In the genomic region with DNA sequence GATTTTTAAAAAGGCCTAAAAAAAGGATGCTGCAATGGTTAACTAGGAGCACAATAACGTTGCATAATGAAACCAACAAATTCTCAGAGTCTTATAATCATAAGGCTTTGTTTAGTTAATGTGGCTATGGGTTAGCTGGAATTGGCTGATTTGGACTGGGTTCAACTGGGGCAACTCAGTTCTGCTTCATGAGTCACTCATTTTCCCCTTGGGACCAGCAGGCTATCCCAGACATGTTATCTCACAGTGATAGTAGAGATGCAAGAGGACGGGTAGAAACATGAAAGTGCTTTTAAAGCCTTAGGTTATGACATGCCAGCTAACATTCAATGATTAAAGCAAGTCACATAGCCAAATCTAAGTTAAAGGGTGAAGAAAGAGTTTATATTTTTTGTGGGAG, we compare ENCODE assay signal across 18 cellular contexts.
DNase-seq lines count a peak whose midpoint lies in the region; ATAC-seq and TF ChIP-seq lines count a peak whose summit lies in the region.
"Had no signal": no experiment of that assay in that cellular context is flagged by ENCODE, and none has a peak within 500 bp of the region (broad histone marks: within the 10 kb centered on the region; RNA-seq: fewer than 3 reads in every experiment).

No MANE protein-coding gene starts in this region.

- ATAC-seq in thoracic aorta (ENCODE audit: insufficient number of reproducible peaks, low FRiP score, low read depth), result peak; percentile 52
- ATAC-seq: A549, left lobe of liver, Panc1 had no signal

- no peak for TF ChIP-seq POLR2A in breast epithelium (IDR thresholded peaks at IDR 0.05)

- intact Hi-C loops in MCF 10A (cut with micrococcal nuclease) (no loop called here), breast epithelium (cut with DNase I; ENCODE audit: low total_unique reads) (no loop called here)

- POLR2A ChIA-PET in MCF 10A (lab: Yijun Ruan, JAX), result no interaction called here
- POLR2A ChIA-PET in RWPE1 (lab: Yijun Ruan, JAX; ENCODE audit: low non-redundant PET), result no interaction called here

- CTCF ChIA-PET in MCF 10A (lab: Yijun Ruan, JAX) (no interaction called here), RWPE1 (lab: Yijun Ruan, JAX) (no interaction called here)

- H3K27ac ChIP-seq in breast epithelium (no peak overlapping the region), RWPE1 (no peak overlapping the region), thoracic aorta (peak overlapping the region; percentile 66 to 77), SJCRH30 (no peak overlapping the region)
- H3K27ac ChIP-seq: A549 had no signal

- H3K27me3 ChIP-seq in breast epithelium, result no peaks in the 10 kb centered on the region
- H3K27me3 ChIP-seq in thoracic aorta (replicated peaks; ENCODE audit: insufficient read depth), result no peaks in the 10 kb centered on the region
- no peaks in the 10 kb centered on the region for H3K27me3 ChIP-seq in SJCRH30

- no peak overlapping the region for H3K4me3 Mint-ChIP-seq in MCF 10A (ENCODE audit: unreplicated experiment)
- H3K4me3 Mint-ChIP-seq: activated naive CD4-positive, alpha-beta T cell treated with anti-CD3 and anti-CD28 coated beads, Interleukin-2, amount 50 U/mL, for 24 hours had no signal

- H3K27ac Mint-ChIP-seq in MCF 10A (ENCODE audit: low read depth, unreplicated experiment), result no peak overlapping the region
- H3K27ac Mint-ChIP-seq: activated naive CD4-positive, alpha-beta T cell treated with anti-CD3 and anti-CD28 coated beads, Interleukin-2, amount 50 U/mL, for 24 hours had no signal

- H3K4me3 ChIP-seq in breast epithelium, result no peak overlapping the region
- H3K4me3 ChIP-seq in fibroblast of mammary gland (ENCODE audit: control insufficient read depth, low read depth, low read length), result no peak overlapping the region
- no peak overlapping the region for H3K4me3 ChIP-seq in thoracic aorta
- H3K4me3 ChIP-seq in SJCRH30, result no peak overlapping the region
- H3K4me3 ChIP-seq: A549 had no signal

- TF ChIP-seq CTCF in MCF 10A (IDR thresholded peaks at IDR 0.05; ENCODE audit: unreplicated experiment), result no peak
- no peak for TF ChIP-seq CTCF in breast epithelium (IDR thresholded peaks at IDR 0.05)
- TF ChIP-seq CTCF in RWPE1 (conservative IDR thresholded peaks at IDR 0.05; ENCODE audit: low read depth), result no peak
- no peak for TF ChIP-seq CTCF in fibroblast of mammary gland (conservative IDR thresholded peaks at IDR 0.05; ENCODE audit: control insufficient read depth, insufficient read depth, low read depth, low read length)
- TF ChIP-seq CTCF in thoracic aorta (IDR thresholded peaks at IDR 0.05), result no peak

- peaks cover 10% of the 10 kb centered on the region for H3K9me3 Mint-ChIP-seq in MCF 10A (ENCODE audit: unreplicated experiment)
- H3K9me3 Mint-ChIP-seq: activated naive CD4-positive, alpha-beta T cell treated with anti-CD3 and anti-CD28 coated beads, Interleukin-2, amount 50 U/mL, for 24 hours had no signal

- DNase-seq in MCF 10A (ENCODE audit: unreplicated experiment), result peak; percentile 58
- DNase-seq in breast epithelium (ENCODE audit: low spot score in 2 of 2), result no peak
- DNase-seq in RWPE1 (ENCODE audit: low spot score), result peak; percentile 3
- DNase-seq in fibroblast of mammary gland (ENCODE audit: low read depth), result peak; percentile 81
- no peak for DNase-seq in thoracic aorta (ENCODE audit: low spot score)
- no peak for DNase-seq in stimulated activated naive CD4-positive, alpha-beta T cell (lab: John Stamatoyannopoulos, UW)
- no peak for DNase-seq in SJCRH30
- DNase-seq in D341Med (ENCODE audit: low spot score), result no peak
- DNase-seq: activated CD8-positive, alpha-beta memory T cell treated with anti-CD3 and anti-CD28 coated beads, Interleukin-2, amount 50 U/mL, for 4 hours; HCEC 1CT; hypothalamus; KBM-7; NCI-H526; stimulated activated CD4-positive, alpha-beta T cell treated with anti-CD3 and anti-CD28 coated beads, Interleukin-2, amount 100 ng/mL, for 48 hours had no signal

- H3K27me3 Mint-ChIP-seq in MCF 10A (ENCODE audit: insufficient read depth, unreplicated experiment), result no peaks in the 10 kb centered on the region
- H3K27me3 Mint-ChIP-seq: activated naive CD4-positive, alpha-beta T cell treated with anti-CD3 and anti-CD28 coated beads, Interleukin-2, amount 50 U/mL, for 24 hours had no signal

- no peaks in the 10 kb centered on the region for H3K4me1 ChIP-seq in breast epithelium
- H3K4me1 ChIP-seq in thoracic aorta (ENCODE audit: control insufficient read depth in 1 of 2, low read depth in 2 of 2), result peaks cover 13 to 42% of the 10 kb centered on the region in 2 donors
- H3K4me1 ChIP-seq in SJCRH30, result no peaks in the 10 kb centered on the region
- H3K4me1 ChIP-seq: A549 had no signal

- BruUV-seq in MCF 10A (replicated peaks; lab: Mats Ljungman, UMichigan), result no TSS peak

- no peaks in the 10 kb centered on the region for H3K9me3 ChIP-seq in breast epithelium
- H3K9me3 ChIP-seq in thoracic aorta, result no peaks in the 10 kb centered on the region
- H3K9me3 ChIP-seq in SJCRH30 (replicated peaks), result no peaks in the 10 kb centered on the region; the same call in 1 of the 2 replicates
- H3K9me3 ChIP-seq: A549 had no signal

- no peaks in the 10 kb centered on the region for H3K36me3 Mint-ChIP-seq in MCF 10A (ENCODE audit: insufficient read depth, unreplicated experiment)
- H3K36me3 Mint-ChIP-seq: activated naive CD4-positive, alpha-beta T cell treated with anti-CD3 and anti-CD28 coated beads, Interleukin-2, amount 50 U/mL, for 24 hours had no signal

- no peaks in the 10 kb centered on the region for H3K36me3 ChIP-seq in breast epithelium
- H3K36me3 ChIP-seq in thoracic aorta, result no peaks in the 10 kb centered on the region
- no peaks in the 10 kb centered on the region for H3K36me3 ChIP-seq in SJCRH30

- H3K4me1 Mint-ChIP-seq in MCF 10A (ENCODE audit: insufficient read depth, unreplicated experiment), result no peaks in the 10 kb centered on the region
- H3K4me1 Mint-ChIP-seq: activated naive CD4-positive, alpha-beta T cell treated with anti-CD3 and anti-CD28 coated beads, Interleukin-2, amount 50 U/mL, for 24 hours had no signal

Comparison
In these comparisons a context has a peak if more than half of its experiments do, and no peak if none do; other contexts are left out.
1. DNase-seq: peak in MCF 10A (single experiment), RWPE1 (single experiment) and fibroblast of mammary gland (single experiment); none in breast epithelium (0 of 2), thoracic aorta (single experiment), stimulated activated naive CD4-positive, alpha-beta T cell (0 of 6), SJCRH30 (0 of 2) and D341Med (single experiment).
2. H3K27ac ChIP-seq: peak in thoracic aorta (2 of 2); none in breast epithelium (0 of 2), RWPE1 (single experiment) and SJCRH30 (single experiment).